14 cellular contexts compared by ENCODE assay signal in the genomic region with DNA sequence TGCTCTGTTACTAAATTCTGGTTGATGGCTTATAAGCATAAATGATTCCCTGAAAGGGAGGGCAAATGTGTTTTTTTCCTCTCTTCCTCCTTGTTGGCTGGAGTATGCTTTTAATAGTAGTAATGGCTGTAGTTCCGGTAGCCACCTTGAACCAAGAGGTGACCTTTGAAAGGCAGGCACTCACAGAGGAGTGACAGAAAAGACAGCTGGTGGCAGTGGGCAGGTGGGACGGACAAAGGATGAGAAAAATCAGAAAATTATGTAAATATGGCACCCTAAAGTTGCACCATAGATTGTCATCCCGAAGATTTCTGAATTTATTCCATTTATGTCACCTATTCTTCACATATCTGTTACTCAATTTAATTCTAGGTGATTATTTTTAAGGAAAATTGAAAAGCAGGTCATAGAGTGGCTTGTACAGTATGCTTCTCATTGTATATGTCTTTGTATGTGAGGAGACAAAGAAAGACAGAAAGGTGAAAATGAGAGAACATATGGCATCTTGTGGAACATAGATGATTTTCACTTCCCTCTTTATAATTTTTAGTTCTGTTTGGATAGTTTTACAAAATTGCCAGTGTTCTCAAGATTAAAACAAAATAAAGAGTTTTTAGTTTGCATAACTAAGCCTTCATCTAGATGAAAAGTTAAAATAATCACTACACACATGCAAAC. TPM values are rescaled to one million over a fixed set of nuclear protein-coding genes. Genes with fewer than 3 reads are reported as not detected.
A peak's percentile ranks its signal among the peaks of the same experiment; 100 is the strongest.
DNase-seq lines count a peak whose midpoint lies in the region; ATAC-seq and TF ChIP-seq lines count a peak whose summit lies in the region.
"Had no signal": no experiment of that assay in that cellular context is flagged by ENCODE, and none has a peak within 500 bp of the region (broad histone marks: within the 10 kb centered on the region; RNA-seq: fewer than 3 reads in every experiment).

No MANE protein-coding gene starts in this region.

- H3K4me3 ChIP-seq in BE2C (ENCODE audit: low read depth, low read length), result no peak overlapping the region
- H3K4me3 ChIP-seq: BLaER1, HAP-1 had no signal

- no peak for TF ChIP-seq CTCF in BE2C (IDR thresholded peaks at IDR 0.05; ENCODE audit: low read depth, low read length)

- H3K27me3 ChIP-seq in BE2C, result no peaks in the 10 kb centered on the region
- H3K27me3 ChIP-seq: BLaER1 had no signal

- H3K9me3 ChIP-seq in BE2C, result no peaks in the 10 kb centered on the region
- H3K9me3 ChIP-seq: BLaER1, HAP-1 had no signal

- H3K4me1 ChIP-seq in BE2C, result peaks cover 14% of the 10 kb centered on the region
- H3K4me1 ChIP-seq: HAP-1 had no signal

- ATAC-seq in GM18498 (IDR thresholded peaks at IDR 0.05; ENCODE audit: unreplicated experiment) (peak; percentile 74), GM19452 (IDR thresholded peaks at IDR 0.05; ENCODE audit: unreplicated experiment) (peak; percentile 54), HG02870 (IDR thresholded peaks at IDR 0.05; ENCODE audit: unreplicated experiment) (peak; percentile 71), HG03521 (IDR thresholded peaks at IDR 0.05; ENCODE audit: unreplicated experiment) (peak; percentile 74), esophagus mucosa (no peak)
- ATAC-seq: natural killer cell treated with Interleukin-12 subunit alpha and Interleukin-12 subunit beta and Interleukin-15 and Interleukin-18, amount 100 ng/mL, for 72 hours had no signal

- no peak for DNase-seq in middle frontal gyrus (ENCODE audit: extremely low spot score, low spot score)
- DNase-seq in A172 (ENCODE audit: low spot score), result no peak
- DNase-seq in BE2C, result no peak
- DNase-seq: activated gamma-delta T cell, Kasumi-1 had no signal

- no peaks in the 10 kb centered on the region for H3K36me3 ChIP-seq in BE2C
- H3K36me3 ChIP-seq: BLaER1, HAP-1 had no signal

RNA-seq across cellular contexts. Expression of a gene that starts 17.0 kb away (rescaled TPM):
- total RNA-seq in esophagus mucosa, result not detected
- not detected in 2 replicates for total RNA-seq in A172 (2014; rRNA removed; shearing (Covaris generic))
- polyA plus RNA-seq in BE2C (2012; ENCODE audit: insufficient read depth, insufficient read length, low read depth), result not detected
- total RNA-seq: natural killer cell treated with Interleukin-12 subunit alpha and Interleukin-12 subunit beta and Interleukin-15 and Interleukin-18, amount 100 ng/mL, for 72 hours; SK-MEL-5 had no signal
